Comparison of ENCODE assay signal across 1 cellular context in the genomic region with DNA sequence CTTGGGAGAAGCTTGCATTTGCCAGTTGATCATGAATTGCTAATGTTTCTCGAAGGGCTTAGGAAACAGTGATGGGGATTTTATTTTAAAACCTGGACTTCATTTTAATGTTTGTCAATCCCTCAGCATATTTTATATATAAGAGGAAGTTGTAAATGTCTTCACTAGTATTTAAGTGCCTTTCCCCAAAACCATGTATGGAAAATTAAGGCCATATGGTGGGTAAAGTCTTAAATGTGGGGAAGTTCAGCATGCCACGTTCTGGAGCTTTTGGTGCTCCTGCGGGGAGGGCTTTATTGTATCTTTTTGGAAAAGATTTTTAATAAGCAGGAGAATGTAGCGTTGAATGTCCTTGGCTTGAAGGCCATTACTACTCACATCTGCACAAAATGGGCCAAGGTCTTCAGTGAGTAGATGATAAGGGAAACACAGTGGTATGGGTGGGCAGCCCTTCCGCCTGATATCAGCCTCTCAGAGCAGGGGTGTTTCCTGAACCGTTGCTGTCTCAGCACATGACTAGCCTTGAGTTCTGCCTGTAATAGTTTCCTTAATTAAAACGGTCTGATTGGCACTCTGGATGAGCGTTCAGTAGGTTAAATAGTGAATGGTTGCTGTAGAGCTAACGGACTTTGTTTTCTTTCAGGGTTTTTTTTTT.
TF ChIP-seq lines count a peak whose summit lies in the region.

No MANE protein-coding gene starts in this region.

TF ChIP-seq in SK-N-SH treated with all-trans-retinoic acid at 6 μM for 48 hours, 23 proteins besides CTCF, POLR2A, EP300 and RAD21 (continued from another document):
- TF ChIP-seq, protein P1, sequence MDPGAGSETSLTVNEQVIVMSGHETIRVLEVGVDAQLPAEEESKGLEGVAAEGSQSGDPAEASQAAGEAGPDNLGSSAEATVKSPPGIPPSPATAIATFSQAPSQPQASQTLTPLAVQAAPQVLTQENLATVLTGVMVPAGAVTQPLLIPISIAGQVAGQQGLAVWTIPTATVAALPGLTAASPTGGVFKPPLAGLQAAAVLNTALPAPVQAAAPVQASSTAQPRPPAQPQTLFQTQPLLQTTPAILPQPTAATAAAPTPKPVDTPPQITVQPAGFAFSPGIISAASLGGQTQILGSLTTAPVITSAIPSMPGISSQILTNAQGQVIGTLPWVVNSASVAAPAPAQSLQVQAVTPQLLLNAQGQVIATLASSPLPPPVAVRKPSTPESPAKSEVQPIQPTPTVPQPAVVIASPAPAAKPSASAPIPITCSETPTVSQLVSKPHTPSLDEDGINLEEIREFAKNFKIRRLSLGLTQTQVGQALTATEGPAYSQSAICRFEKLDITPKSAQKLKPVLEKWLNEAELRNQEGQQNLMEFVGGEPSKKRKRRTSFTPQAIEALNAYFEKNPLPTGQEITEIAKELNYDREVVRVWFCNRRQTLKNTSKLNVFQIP (CRISPR knock-in tag; IDR thresholded peaks at IDR 0.05; ENCODE audit: borderline replicate concordance, low read depth), result no peak
- TF ChIP-seq ZNF565 (CRISPR knock-in tag; conservative IDR thresholded peaks at IDR 0.05; ENCODE audit: low read depth), result no peak
- TF ChIP-seq ZNF8 (CRISPR knock-in tag; IDR thresholded peaks at IDR 0.05), result no peak
- TF ChIP-seq SNAI2 (CRISPR knock-in tag; IDR thresholded peaks at IDR 0.05), result no peak
- TF ChIP-seq OSR1 (CRISPR knock-in tag; IDR thresholded peaks at IDR 0.05), result no peak
- TF ChIP-seq ZC3H10 (CRISPR knock-in tag; IDR thresholded peaks at IDR 0.05), result no peak
- TF ChIP-seq TCF4 (CRISPR knock-in tag; IDR thresholded peaks at IDR 0.05; ENCODE audit: borderline replicate concordance), result no peak
- TF ChIP-seq TOX (CRISPR knock-in tag; IDR thresholded peaks at IDR 0.05; ENCODE audit: borderline replicate concordance), result no peak
- no peak for TF ChIP-seq ZFP30 (CRISPR knock-in tag; IDR thresholded peaks at IDR 0.05)
- TF ChIP-seq, protein P2, sequence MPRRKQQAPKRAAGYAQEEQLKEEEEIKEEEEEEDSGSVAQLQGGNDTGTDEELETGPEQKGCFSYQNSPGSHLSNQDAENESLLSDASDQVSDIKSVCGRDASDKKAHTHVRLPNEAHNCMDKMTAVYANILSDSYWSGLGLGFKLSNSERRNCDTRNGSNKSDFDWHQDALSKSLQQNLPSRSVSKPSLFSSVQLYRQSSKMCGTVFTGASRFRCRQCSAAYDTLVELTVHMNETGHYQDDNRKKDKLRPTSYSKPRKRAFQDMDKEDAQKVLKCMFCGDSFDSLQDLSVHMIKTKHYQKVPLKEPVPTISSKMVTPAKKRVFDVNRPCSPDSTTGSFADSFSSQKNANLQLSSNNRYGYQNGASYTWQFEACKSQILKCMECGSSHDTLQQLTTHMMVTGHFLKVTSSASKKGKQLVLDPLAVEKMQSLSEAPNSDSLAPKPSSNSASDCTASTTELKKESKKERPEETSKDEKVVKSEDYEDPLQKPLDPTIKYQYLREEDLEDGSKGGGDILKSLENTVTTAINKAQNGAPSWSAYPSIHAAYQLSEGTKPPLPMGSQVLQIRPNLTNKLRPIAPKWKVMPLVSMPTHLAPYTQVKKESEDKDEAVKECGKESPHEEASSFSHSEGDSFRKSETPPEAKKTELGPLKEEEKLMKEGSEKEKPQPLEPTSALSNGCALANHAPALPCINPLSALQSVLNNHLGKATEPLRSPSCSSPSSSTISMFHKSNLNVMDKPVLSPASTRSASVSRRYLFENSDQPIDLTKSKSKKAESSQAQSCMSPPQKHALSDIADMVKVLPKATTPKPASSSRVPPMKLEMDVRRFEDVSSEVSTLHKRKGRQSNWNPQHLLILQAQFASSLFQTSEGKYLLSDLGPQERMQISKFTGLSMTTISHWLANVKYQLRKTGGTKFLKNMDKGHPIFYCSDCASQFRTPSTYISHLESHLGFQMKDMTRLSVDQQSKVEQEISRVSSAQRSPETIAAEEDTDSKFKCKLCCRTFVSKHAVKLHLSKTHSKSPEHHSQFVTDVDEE (CRISPR knock-in tag; IDR thresholded peaks at IDR 0.05), result no peak
- no peak for TF ChIP-seq ARNTL (CRISPR knock-in tag; IDR thresholded peaks at IDR 0.05; ENCODE audit: borderline replicate concordance, low read depth)
- no peak for TF ChIP-seq ZFP3 (CRISPR knock-in tag; IDR thresholded peaks at IDR 0.05)
- TF ChIP-seq ISL1 (CRISPR knock-in tag; IDR thresholded peaks at IDR 0.05), result no peak
- no peak for TF ChIP-seq PPARA (CRISPR knock-in tag; IDR thresholded peaks at IDR 0.05; ENCODE audit: borderline replicate concordance)
